In the genomic region with DNA sequence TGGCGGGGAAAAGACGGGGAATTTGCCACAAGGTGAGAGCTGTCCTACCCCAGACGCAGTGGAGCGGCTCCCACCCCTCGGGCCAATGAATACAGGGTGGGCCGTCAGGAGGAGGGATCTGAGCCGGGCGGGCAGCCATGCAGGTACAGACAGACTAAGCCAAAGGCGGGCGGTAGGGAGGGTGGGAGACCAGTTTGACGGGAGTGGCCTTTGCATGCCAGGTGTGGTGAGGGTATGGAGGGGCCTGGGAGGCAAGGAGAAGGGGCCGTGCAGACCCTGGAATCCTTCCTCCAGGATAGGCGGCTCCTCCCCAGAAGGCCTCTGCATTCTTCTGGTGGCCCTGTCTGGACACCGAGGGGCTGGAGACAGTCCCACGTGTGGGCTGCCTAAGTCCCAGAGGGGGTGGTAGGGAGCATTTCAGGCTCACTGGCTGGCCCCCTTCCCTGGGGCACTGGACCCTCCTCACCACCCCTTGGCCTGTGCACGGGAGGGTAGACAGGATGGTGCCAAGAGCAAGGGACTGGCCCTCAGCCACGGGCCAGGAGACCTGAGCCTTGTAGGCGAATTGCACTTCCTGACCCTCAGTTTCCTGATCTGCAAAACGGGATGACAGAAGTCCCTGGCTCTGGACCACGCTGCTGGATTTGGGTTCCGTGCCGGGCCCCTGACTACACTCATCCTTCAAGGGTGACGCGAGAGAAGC, we compare ENCODE assay signal across 12 cellular contexts. TPM values are rescaled to one million over a fixed set of nuclear protein-coding genes. Genes with fewer than 3 reads are reported as not detected.
DNase-seq lines count a peak whose midpoint lies in the region; ATAC-seq lines count a peak whose summit lies in the region.
"Had no signal": no experiment of that assay in that cellular context is flagged by ENCODE, and none has a peak within 500 bp of the region (broad histone marks: within the 10 kb centered on the region; RNA-seq: fewer than 3 reads in every experiment).

No MANE protein-coding gene starts in this region.

- no peaks in the 10 kb centered on the region for H3K9me3 Mint-ChIP-seq in activated T-helper 17 cell treated with anti-CD3 and anti-CD28 coated beads, Interleukin-2, amount 50 U/mL, for 72 hours
- H3K9me3 Mint-ChIP-seq: effector memory CD8-positive, alpha-beta T cell; immature natural killer cell; T-helper 1 cell treated with Interleukin-12 subunit alpha and Interleukin-12 subunit beta and Interleukin-4 antibody, amounts not matched to agents 30 μg/mL and 1 μg/mL, for 36 hours had no signal

- H3K4me3 Mint-ChIP-seq in activated T-helper 17 cell treated with anti-CD3 and anti-CD28 coated beads, Interleukin-2, amount 50 U/mL, for 72 hours: peak overlapping the region; percentile 81

- no peaks in the 10 kb centered on the region for H3K9me3 ChIP-seq in right cardiac atrium (ENCODE audit: control insufficient read depth, low read length)

- H3K4me3 ChIP-seq in right cardiac atrium (ENCODE audit: low read length): no peak overlapping the region

- ATAC-seq in activated T-helper 17 cell treated with anti-CD3 and anti-CD28 coated beads, Interleukin-2, amount 50 U/mL, for 72 hours (replicated peaks): no peak
- ATAC-seq in right cardiac atrium (no peak), sciatic nerve (no peak)
- ATAC-seq: effector memory CD8-positive, alpha-beta T cell had no signal

- H3K27ac ChIP-seq in right cardiac atrium (ENCODE audit: low read length): no peak overlapping the region

- intact Hi-C loops in right cardiac atrium (cut with DNase I) (no loop called here), sciatic nerve (cut with DNase I) (no loop called here)

- DNase-seq in ELF-1 (ENCODE audit: low read depth, low spot score) (peak; percentile 44), right cardiac atrium (peak; percentile 16 to 75 (median 69)), sciatic nerve (ENCODE audit: low spot score) (peak; percentile 61), RKO (ENCODE audit: low spot score) (no peak), dedifferentiated amniotic fluid mesenchymal stem cell (ENCODE audit: extremely low spot score) (no peak), SKM-1 treated with dmso at 0.1 percent for 144 hours (lab: John Stamatoyannopoulos, UW; ENCODE audit: unreplicated experiment) (no peak), DMS79 (lab: John Stamatoyannopoulos, UW) (no peak)
- DNase-seq: effector memory CD8-positive, alpha-beta T cell; immature natural killer cell; Kasumi-1 had no signal

- 71% methylated on average over 24 of the region's 24 CpGs for WGBS in right cardiac atrium

- H3K4me1 ChIP-seq in right cardiac atrium (ENCODE audit: control insufficient read depth, insufficient read depth, low read length): peaks cover 45% of the 10 kb centered on the region

- H3K27ac Mint-ChIP-seq in activated T-helper 17 cell treated with anti-CD3 and anti-CD28 coated beads, Interleukin-2, amount 50 U/mL, for 72 hours: peak overlapping the region; percentile 12
- H3K27ac Mint-ChIP-seq: effector memory CD8-positive, alpha-beta T cell; immature natural killer cell; T-helper 1 cell treated with Interleukin-12 subunit alpha and Interleukin-12 subunit beta and Interleukin-4 antibody, amounts not matched to agents 30 μg/mL and 1 μg/mL, for 36 hours had no signal

- H3K4me1 Mint-ChIP-seq in activated T-helper 17 cell treated with anti-CD3 and anti-CD28 coated beads, Interleukin-2, amount 50 U/mL, for 72 hours: peaks cover 14% of the 10 kb centered on the region

- peaks cover 42% of the 10 kb centered on the region for H3K36me3 Mint-ChIP-seq in activated T-helper 17 cell treated with anti-CD3 and anti-CD28 coated beads, Interleukin-2, amount 50 U/mL, for 72 hours (ENCODE audit: low read depth)
- H3K36me3 Mint-ChIP-seq: immature natural killer cell had no signal

- H3K27me3 Mint-ChIP-seq in activated T-helper 17 cell treated with anti-CD3 and anti-CD28 coated beads, Interleukin-2, amount 50 U/mL, for 72 hours: no peaks in the 10 kb centered on the region
- H3K27me3 Mint-ChIP-seq: effector memory CD8-positive, alpha-beta T cell had no signal

- H3K27me3 ChIP-seq in right cardiac atrium (ENCODE audit: control insufficient read depth, insufficient read depth): no peaks in the 10 kb centered on the region

RNA-seq across cellular contexts. Expression of a gene that starts 2.8 kb away (rescaled TPM):
- 100 to 1,000 TPM in 1 of 2 donors, 10 to 100 TPM in 1; 83.5 to 122 TPM for total RNA-seq in activated T-helper 17 cell treated with anti-CD3 and anti-CD28 coated beads, Interleukin-2, amount 50 U/mL, for 72 hours
- total RNA-seq in right cardiac atrium: 10 to 100 TPM; 20.5 to 28.8 (median 26.3) TPM
- 21.7 TPM for polyA plus RNA-seq in right cardiac atrium
- total RNA-seq in sciatic nerve: 82.7 TPM

RNA-seq across cellular contexts. Expression of a gene that starts 39.6 kb away (rescaled TPM):
- total RNA-seq in activated T-helper 17 cell treated with anti-CD3 and anti-CD28 coated beads, Interleukin-2, amount 50 U/mL, for 72 hours: 100 to 1,000 TPM in 1 of 2 donors, 10 to 100 TPM in 1; 80.1 to 110 TPM
- total RNA-seq in right cardiac atrium (10 to 100 TPM; 20.2 to 28.0 (median 24.6) TPM), sciatic nerve (34.9 TPM)
- 24.9 TPM for polyA plus RNA-seq in right cardiac atrium

RNA-seq across cellular contexts. Expression of a gene that starts 47.9 kb away (rescaled TPM):
- total RNA-seq in activated T-helper 17 cell treated with anti-CD3 and anti-CD28 coated beads, Interleukin-2, amount 50 U/mL, for 72 hours: 100 to 1,000 TPM; 220 to 254 TPM
- 100 to 1,000 TPM; 215 to 256 (median 236) TPM for total RNA-seq in right cardiac atrium
- 207 TPM for polyA plus RNA-seq in right cardiac atrium
- 429 TPM for total RNA-seq in sciatic nerve

Comparison
In these comparisons a context has a peak if more than half of its experiments do, and no peak if none do; other contexts are left out.
1. DNase-seq: peak in ELF-1 (single experiment), right cardiac atrium (3 of 3) and sciatic nerve (single experiment); none in RKO (single experiment), dedifferentiated amniotic fluid mesenchymal stem cell (single experiment), SKM-1 treated with dmso at 0.1 percent for 144 hours (single experiment) and DMS79 (single experiment).